Comparison of ENCODE assay signal across 8 cellular contexts in genomic region chr15:70528270-70528706, GRCh38.
A peak's percentile ranks its signal among the peaks of the same experiment; 100 is the strongest.
DNase-seq lines count a peak whose midpoint lies in the region; ATAC-seq and TF ChIP-seq lines count a peak whose summit lies in the region.

No MANE protein-coding gene starts in this region.

- H3K4me3 ChIP-seq in Karpas-422 (ENCODE audit: low read length) (no peak overlapping the region), dorsolateral prefrontal cortex (no peak overlapping the region)

- H3K36me3 ChIP-seq in Karpas-422 (ENCODE audit: insufficient read depth, low read length), result no peaks in the 10 kb centered on the region

- H3K27me3 ChIP-seq in Karpas-422 (ENCODE audit: low read length), result no peaks in the 10 kb centered on the region; the same call in 1 of the 2 replicates
- H3K27me3 ChIP-seq in dorsolateral prefrontal cortex, result peaks cover 0 to 32% (median 3%) of the 10 kb centered on the region in 45 donors

- no peaks in the 10 kb centered on the region for H4K20me1 ChIP-seq in Karpas-422 (ENCODE audit: insufficient read depth, low read depth, low read length)

- TF ChIP-seq POLR2A in erythroblast (IDR thresholded peaks at IDR 0.05; ENCODE audit: low read length), result no peak

- intact Hi-C loops in activated CD4-positive, alpha-beta T cell treated with anti-CD3 and anti-CD28 coated beads for 36 hours (cut with DNase I, micrococcal nuclease), result loop anchor here (1.0 to 2.0 kb wide), 2 partner anchors 19 to 20 kb away; no protein-coding TSS in a partner anchor
- intact Hi-C loops in dorsolateral prefrontal cortex (cut with DNase I), result no loop called here

- peaks cover 2% of the 10 kb centered on the region for H3K9me3 Mint-ChIP-seq in activated CD4-positive, alpha-beta T cell treated with anti-CD3 and anti-CD28 coated beads for 36 hours (ENCODE audit: low read depth)

- H3K9me3 ChIP-seq in Karpas-422 (ENCODE audit: low read length), result no peaks in the 10 kb centered on the region

- DNase-seq in DMS79 (lab: John Stamatoyannopoulos, UW) (peak; percentile 66), Karpas-422 (peak; percentile 62), erythroblast (lab: John Stamatoyannopoulos, UW) (peak; percentile 22 to 24), dorsolateral prefrontal cortex (no peak), NCI-H1930 (lab: John Stamatoyannopoulos, UW) (no peak)
- peak; percentile 80 for DNase-seq in activated CD4-positive, alpha-beta T cell treated with anti-CD3 and anti-CD28 coated beads for 36 hours
- peak; percentile 35 to 77 (median 67) for DNase-seq in stimulated activated naive CD4-positive, alpha-beta T cell (lab: John Stamatoyannopoulos, UW)

- H3K36me3 Mint-ChIP-seq in activated CD4-positive, alpha-beta T cell treated with anti-CD3 and anti-CD28 coated beads for 36 hours (ENCODE audit: low read depth), result peaks cover 12% of the 10 kb centered on the region

- peak overlapping the region; percentile 14 for H3K4me2 ChIP-seq in Karpas-422 (ENCODE audit: low read depth, low read length, poor library complexity, severe bottlenecking)

- H3K4me3 Mint-ChIP-seq in activated CD4-positive, alpha-beta T cell treated with anti-CD3 and anti-CD28 coated beads for 36 hours, result peak overlapping the region; percentile 62

- peaks cover 22% of the 10 kb centered on the region for H3K4me1 ChIP-seq in Karpas-422 (ENCODE audit: low read length)

- TF ChIP-seq CTCF in dorsolateral prefrontal cortex (IDR thresholded peaks at IDR 0.05 in 54 of 56, conservative IDR thresholded peaks at IDR 0.05 in 2 of 56; ENCODE audit: low read depth in 1 of 56, partially characterized antibody in 56 of 56), result no peak

- peak; percentile 89 for ATAC-seq in GM21447 (IDR thresholded peaks at IDR 0.05; ENCODE audit: unreplicated experiment)
- peak; percentile 97 for ATAC-seq in activated CD4-positive, alpha-beta T cell treated with anti-CD3 and anti-CD28 coated beads for 36 hours

- H3K27ac ChIP-seq in Karpas-422 (ENCODE audit: low read length) (no peak overlapping the region), dorsolateral prefrontal cortex (no peak overlapping the region)

- POLR2A ChIA-PET in activated CD4-positive, alpha-beta T cell treated with anti-CD3 and anti-CD28 coated beads for 36 hours (lab: Charles Lee), result interaction anchor here (0.7 to 1.2 kb wide), 3 partner anchors 22 to 33 kb away, joined by 5 to 9 read pairs (median 8); no protein-coding TSS in a partner anchor

- H3K9me2 ChIP-seq in Karpas-422 (replicated peaks; ENCODE audit: insufficient read depth, low read length), result no peaks in the 10 kb centered on the region

- peaks cover 62% of the 10 kb centered on the region for H3K4me1 Mint-ChIP-seq in activated CD4-positive, alpha-beta T cell treated with anti-CD3 and anti-CD28 coated beads for 36 hours

- H3K27ac Mint-ChIP-seq in activated CD4-positive, alpha-beta T cell treated with anti-CD3 and anti-CD28 coated beads for 36 hours, result peak overlapping the region; percentile 88

- H3K79me2 ChIP-seq in Karpas-422 (ENCODE audit: low read length), result no peaks in the 10 kb centered on the region

- CTCF ChIA-PET in activated CD4-positive, alpha-beta T cell treated with anti-CD3 and anti-CD28 coated beads for 36 hours (lab: Charles Lee), result interaction anchor here (0.8 to 1.8 kb wide), 13 partner anchors 12 to 765 kb away, joined by 3 to 8 read pairs (median 3); no protein-coding TSS in a partner anchor

- H2AFZ ChIP-seq in Karpas-422 (ENCODE audit: low read length), result no peak overlapping the region; the same call in 1 of the 2 replicates

- H3K9ac ChIP-seq in Karpas-422 (ENCODE audit: low read length), result no peak overlapping the region

- no peaks in the 10 kb centered on the region for H3K27me3 Mint-ChIP-seq in activated CD4-positive, alpha-beta T cell treated with anti-CD3 and anti-CD28 coated beads for 36 hours

Comparison
In these comparisons a context has a peak if more than half of its experiments do, and no peak if none do; other contexts are left out.
1. DNase-seq: peak in DMS79 (single experiment), Karpas-422 (single experiment), activated CD4-positive, alpha-beta T cell treated with anti-CD3 and anti-CD28 coated beads for 36 hours (single experiment), erythroblast (2 of 2) and stimulated activated naive CD4-positive, alpha-beta T cell (6 of 6); none in dorsolateral prefrontal cortex (0 of 10) and NCI-H1930 (0 of 2).
2. intact Hi-C loops: an anchor here in activated CD4-positive, alpha-beta T cell treated with anti-CD3 and anti-CD28 coated beads for 36 hours (1.0 to 2.0 kb wide); none called in dorsolateral prefrontal cortex.